11 cellular contexts compared by ENCODE assay signal in the genomic region with DNA sequence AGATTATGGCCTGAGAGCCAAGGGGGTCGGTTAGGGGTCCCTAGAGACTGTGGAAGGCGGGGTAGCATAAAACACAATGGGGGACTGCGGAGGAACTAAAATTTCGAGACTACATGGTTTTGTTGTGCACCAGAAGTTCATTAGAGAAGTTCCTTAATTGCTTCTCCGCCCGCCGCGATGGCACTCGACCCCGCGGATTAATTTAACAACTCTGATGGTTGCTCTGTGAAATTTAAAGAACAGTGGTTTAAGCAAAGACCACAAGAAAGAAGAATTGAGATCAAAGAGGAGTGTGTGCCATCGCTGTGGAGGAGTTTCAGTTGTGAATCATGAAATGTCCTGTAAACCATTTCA. TPM values are rescaled to one million over a fixed set of nuclear protein-coding genes. Genes with fewer than 3 reads are reported as not detected.
A peak's percentile ranks its signal among the peaks of the same experiment; 100 is the strongest.
DNase-seq lines count a peak whose midpoint lies in the region; ATAC-seq and TF ChIP-seq lines count a peak whose summit lies in the region.
"Had no signal": no experiment of that assay in that cellular context is flagged by ENCODE, and none has a peak within 500 bp of the region (broad histone marks: within the 10 kb centered on the region; RNA-seq: fewer than 3 reads in every experiment).

No MANE protein-coding gene starts in this region.

- CTCF ChIA-PET in CD4-positive, alpha-beta T cell (lab: Charles Lee): interaction anchor here (1.0 to 6.4 kb wide), 9 partner anchors 19 to 103 kb away, joined by 4 to 62 read pairs (median 9); no protein-coding TSS in a partner anchor

- H3K18ac ChIP-seq in trophoblast cell (ENCODE audit: low read length): no peak overlapping the region

- H3K27ac ChIP-seq in CD4-positive, alpha-beta T cell (ENCODE audit: low read depth, low read length): peak overlapping the region; percentile 78
- no peak overlapping the region for H3K27ac ChIP-seq in neural progenitor cell
- H3K27ac ChIP-seq in trophoblast cell (ENCODE audit: low read depth, low read length): no peak overlapping the region

- H3K9me3 Mint-ChIP-seq in CD4-positive, alpha-beta T cell: no peaks in the 10 kb centered on the region
- H3K9me3 Mint-ChIP-seq in activated naive CD8-positive, alpha-beta T cell treated with anti-CD3 and anti-CD28 coated beads for 36 hours: no peaks in the 10 kb centered on the region
- no peaks in the 10 kb centered on the region for H3K9me3 Mint-ChIP-seq in neural progenitor cell

- H3K9me3 ChIP-seq in CD4-positive, alpha-beta T cell (ENCODE audit: control insufficient read depth, low read length): no peaks in the 10 kb centered on the region
- no peaks in the 10 kb centered on the region for H3K9me3 ChIP-seq in Loucy (ENCODE audit: insufficient read depth, low read depth, low read length)
- H3K9me3 ChIP-seq in neural progenitor cell (ENCODE audit: low read depth): no peaks in the 10 kb centered on the region
- no peaks in the 10 kb centered on the region for H3K9me3 ChIP-seq in trophoblast cell (ENCODE audit: insufficient read depth, low read depth, low read length)
- H3K9me3 ChIP-seq: MG63 had no signal

- H4K8ac ChIP-seq in trophoblast cell (ENCODE audit: low read depth, low read length): no peak overlapping the region

- H3K4ac ChIP-seq in trophoblast cell (ENCODE audit: low read depth, low read length): no peak overlapping the region

- H3K4me3 Mint-ChIP-seq in CD4-positive, alpha-beta T cell: peak overlapping the region; percentile 86
- H3K4me3 Mint-ChIP-seq in activated naive CD8-positive, alpha-beta T cell treated with anti-CD3 and anti-CD28 coated beads for 36 hours: peak overlapping the region; percentile 77
- peak overlapping the region; percentile 78 for H3K4me3 Mint-ChIP-seq in neural progenitor cell

- no peaks in the 10 kb centered on the region for H3K36me3 ChIP-seq in Loucy (ENCODE audit: insufficient read depth, low read length)
- no peaks in the 10 kb centered on the region for H3K36me3 ChIP-seq in neural progenitor cell
- no peaks in the 10 kb centered on the region for H3K36me3 ChIP-seq in trophoblast cell (ENCODE audit: control insufficient read depth in 1 of 2, insufficient read depth in 2 of 2, low read length in 2 of 2)
- H3K36me3 ChIP-seq: MG63 had no signal

- H3K9ac ChIP-seq in Loucy (ENCODE audit: low read depth, low read length, poor library complexity, severe bottlenecking) (peak overlapping the region; percentile 61), neural progenitor cell (no peak overlapping the region), trophoblast cell (ENCODE audit: low read length) (no peak overlapping the region)

- no peak overlapping the region for H3K14ac ChIP-seq in trophoblast cell (ENCODE audit: low read length)

- peak; percentile 11 for ATAC-seq in CD4-positive, alpha-beta T cell (ENCODE audit: poor library complexity)
- ATAC-seq in GM21717 (IDR thresholded peaks at IDR 0.05; ENCODE audit: unreplicated experiment): no peak

- H2AFZ ChIP-seq in Loucy (ENCODE audit: low read length) (peak overlapping the region; percentile 73; the same call in 1 of the 2 replicates), neural progenitor cell (replicated peaks) (no peak overlapping the region), trophoblast cell (ENCODE audit: insufficient read depth, low read length, poor library complexity) (no peak overlapping the region)

- peak overlapping the region; percentile 86 for H3K27ac Mint-ChIP-seq in CD4-positive, alpha-beta T cell
- peak overlapping the region; percentile 90 for H3K27ac Mint-ChIP-seq in activated naive CD8-positive, alpha-beta T cell treated with anti-CD3 and anti-CD28 coated beads for 36 hours
- peak overlapping the region; percentile 71 for H3K27ac Mint-ChIP-seq in neural progenitor cell

- H2AK5ac ChIP-seq in trophoblast cell (ENCODE audit: low read length): no peak overlapping the region

- H3K23ac ChIP-seq in trophoblast cell (ENCODE audit: low read length): no peak overlapping the region

- no peaks in the 10 kb centered on the region for H3K27me3 Mint-ChIP-seq in CD4-positive, alpha-beta T cell
- H3K27me3 Mint-ChIP-seq in activated naive CD8-positive, alpha-beta T cell treated with anti-CD3 and anti-CD28 coated beads for 36 hours: no peaks in the 10 kb centered on the region
- peaks cover 12% of the 10 kb centered on the region for H3K27me3 Mint-ChIP-seq in neural progenitor cell (ENCODE audit: insufficient read depth, low read depth)

- H3F3A ChIP-seq in Loucy (ENCODE audit: low read depth): peaks cover 4% of the 10 kb centered on the region
- peaks cover 27% of the 10 kb centered on the region for H3F3A ChIP-seq in neural progenitor cell (ENCODE audit: low read depth)

- H3K79me2 ChIP-seq in Loucy (ENCODE audit: insufficient read depth, low read length) (peaks cover 29% of the 10 kb centered on the region), neural progenitor cell (ENCODE audit: low read depth) (peaks cover 31% of the 10 kb centered on the region), trophoblast cell (ENCODE audit: control insufficient read depth, insufficient read depth, low read length, poor library complexity) (no peaks in the 10 kb centered on the region)

- no peaks in the 10 kb centered on the region for H3K27me3 ChIP-seq in CD4-positive, alpha-beta T cell (ENCODE audit: control insufficient read depth, insufficient read depth, low read length)
- H3K27me3 ChIP-seq in Loucy (ENCODE audit: insufficient read depth, low read length, poor library complexity, severe bottlenecking) (no peaks in the 10 kb centered on the region), neural progenitor cell (peaks cover 7% of the 10 kb centered on the region), trophoblast cell (ENCODE audit: insufficient read depth, low read length) (no peaks in the 10 kb centered on the region)
- H3K27me3 ChIP-seq: MG63 had no signal

- H3K4me3 ChIP-seq in Loucy (ENCODE audit: low read length, poor library complexity, severe bottlenecking) (peak overlapping the region; percentile 76), neural progenitor cell (no peak overlapping the region), trophoblast cell (ENCODE audit: low read depth, low read length) (no peak overlapping the region)

- H2BK5ac ChIP-seq in trophoblast cell (ENCODE audit: low read depth, low read length, poor library complexity): no peak overlapping the region

- peak in 4 of 10 experiments; percentile 39 to 69 (median 56) for DNase-seq in CD4-positive, alpha-beta T cell
- DNase-seq in activated naive CD8-positive, alpha-beta T cell treated with anti-CD3 and anti-CD28 coated beads for 36 hours: no peak
- DNase-seq in neural progenitor cell (ENCODE audit: low spot score) (no peak), trophoblast cell (no peak), germinal center (ENCODE audit: low spot score) (no peak), NCI-H1092 treated with DMSO at 0.1 percent for 48 hours (lab: John Stamatoyannopoulos, UW) (no peak)
- DNase-seq: cerebellar nuclear complex, HCEC 1CT had no signal

- H4K91ac ChIP-seq in trophoblast cell (ENCODE audit: low read depth, low read length): no peak overlapping the region

- H2BK120ac ChIP-seq in trophoblast cell (ENCODE audit: insufficient read depth, low read length, poor library complexity): no peak overlapping the region

- H3K36me3 Mint-ChIP-seq in CD4-positive, alpha-beta T cell (ENCODE audit: low read depth): peaks cover 28% of the 10 kb centered on the region
- peaks cover 23% of the 10 kb centered on the region for H3K36me3 Mint-ChIP-seq in activated naive CD8-positive, alpha-beta T cell treated with anti-CD3 and anti-CD28 coated beads for 36 hours
- peaks cover 6% of the 10 kb centered on the region for H3K36me3 Mint-ChIP-seq in neural progenitor cell

- no peak overlapping the region for H2BK12ac ChIP-seq in trophoblast cell (ENCODE audit: low read length)

- H3K4me1 ChIP-seq in Loucy (ENCODE audit: insufficient read depth, low read length, poor library complexity, severe bottlenecking) (peaks cover 28% of the 10 kb centered on the region), neural progenitor cell (peaks cover 26% of the 10 kb centered on the region), trophoblast cell (ENCODE audit: control insufficient read depth in 1 of 2, insufficient read depth in 2 of 2, low read length in 2 of 2) (peaks cover 22 to 35% of the 10 kb centered on the region in 2 experiments)

- no peaks in the 10 kb centered on the region for H3K9me2 ChIP-seq in Loucy (replicated peaks; ENCODE audit: low read depth, low read length)

- peaks cover 41% of the 10 kb centered on the region for H3K4me1 Mint-ChIP-seq in CD4-positive, alpha-beta T cell (ENCODE audit: low read depth)
- H3K4me1 Mint-ChIP-seq in activated naive CD8-positive, alpha-beta T cell treated with anti-CD3 and anti-CD28 coated beads for 36 hours: peaks cover 24% of the 10 kb centered on the region
- H3K4me1 Mint-ChIP-seq in neural progenitor cell: peaks cover 37% of the 10 kb centered on the region

- H3K4me2 ChIP-seq in Loucy (ENCODE audit: low read depth, low read length, poor library complexity, severe bottlenecking) (peak overlapping the region; percentile 77), neural progenitor cell (no peak overlapping the region), trophoblast cell (ENCODE audit: low read length) (no peak overlapping the region)

- TF ChIP-seq CTCF in CD4-positive, alpha-beta T cell (IDR thresholded peaks at IDR 0.05): peak; percentile 59
- TF ChIP-seq CTCF in Loucy (conservative IDR thresholded peaks at IDR 0.05; ENCODE audit: low read length): no peak; the same call in 1 of the 2 replicates
- TF ChIP-seq CTCF in neural progenitor cell (IDR thresholded peaks at IDR 0.05): no peak

- intact Hi-C loops in CD4-positive, alpha-beta T cell (cut with DNase I, micrococcal nuclease): loop anchor here (1.0 to 5.0 kb wide), 6 partner anchors 64 to 453 kb away; a partner anchor contains a TSS

- peaks cover 3% of the 10 kb centered on the region for H3K79me1 ChIP-seq in trophoblast cell (ENCODE audit: low read length)

- no CpG with 5 or more reads among the region's 12 CpGs for WGBS in trophoblast cell (ENCODE audit: extremely low coverage, insufficient coverage, insufficient read length)

- POLR2A ChIA-PET in CD4-positive, alpha-beta T cell (lab: Charles Lee): interaction anchor here (0.9 to 12.0 kb wide), 9 partner anchors 18 to 106 kb away, joined by 3 to 294 read pairs (median 12); no protein-coding TSS in a partner anchor

- H4K20me1 ChIP-seq in Loucy (ENCODE audit: insufficient read depth, low read length, poor library complexity, severe bottlenecking) (peaks cover 17% of the 10 kb centered on the region), neural progenitor cell (ENCODE audit: low read depth) (peaks cover 26% of the 10 kb centered on the region)

- H4K12ac ChIP-seq in trophoblast cell (ENCODE audit: low read depth, low read length): no peak overlapping the region

RNA-seq across cellular contexts. Expression of a gene that starts 1.4 kb away (rescaled TPM):
- 100 to 1,000 TPM; 269 to 287 TPM for total RNA-seq in CD4-positive, alpha-beta T cell
- total RNA-seq in activated naive CD8-positive, alpha-beta T cell treated with anti-CD3 and anti-CD28 coated beads for 36 hours: 10 to 100 TPM; 55.1 to 56.7 TPM
- total RNA-seq in neural progenitor cell (ENCODE audit: low replicate concordance): 17.8 and 34.8 TPM in 2 replicates
- polyA plus RNA-seq in trophoblast cell (2013): 3.1 and 3.4 TPM in 2 replicates
